19 cellular contexts compared by ENCODE assay signal in the genomic region with DNA sequence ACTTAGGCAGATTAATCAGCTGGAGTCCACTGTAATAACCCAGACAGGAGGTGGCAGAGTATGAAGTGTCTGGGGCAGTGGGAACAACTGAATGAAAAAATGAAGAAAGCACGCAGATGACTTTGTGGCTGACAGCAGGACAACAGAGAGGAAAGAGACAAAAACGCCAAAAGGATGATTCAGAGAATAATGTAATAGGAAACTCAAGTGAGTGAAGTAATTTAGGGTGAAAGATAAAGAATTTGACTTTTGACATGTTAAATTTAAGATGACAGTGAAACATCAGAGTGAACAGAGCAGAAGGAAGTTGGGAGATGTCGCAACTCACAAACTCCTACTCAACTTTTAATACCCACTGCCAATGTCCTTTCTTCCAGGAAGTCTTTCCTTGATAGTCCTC.
DNase-seq lines count a peak whose midpoint lies in the region; ATAC-seq and TF ChIP-seq lines count a peak whose summit lies in the region.
"Had no signal": no experiment of that assay in that cellular context is flagged by ENCODE, and none has a peak within 500 bp of the region (broad histone marks: within the 10 kb centered on the region; RNA-seq: fewer than 3 reads in every experiment).

No MANE protein-coding gene starts in this region.

- WGBS in body of pancreas, 2 donors: 78 to 85% methylated on average over 3 of the region's 3 CpGs

- H3K4me1 ChIP-seq in A673 (ENCODE audit: insufficient read depth, low read length, poor library complexity, severe bottlenecking) (no peaks in the 10 kb centered on the region), PC-3 (ENCODE audit: insufficient read depth, low read length) (peaks cover 8% of the 10 kb centered on the region), body of pancreas (no peaks in the 10 kb centered on the region)
- H3K4me1 ChIP-seq: Caco-2, vagina had no signal

- no peak overlapping the region for H3K9ac ChIP-seq in PC-3 (ENCODE audit: low read length)

- H3K4me2 ChIP-seq in PC-3 (ENCODE audit: low read length): no peak overlapping the region

- ATAC-seq in PC-3 (no peak), body of pancreas (no peak), GM18517 (IDR thresholded peaks at IDR 0.05; ENCODE audit: unreplicated experiment) (no peak)
- ATAC-seq: esophagus mucosa; Panc1; stimulated activated naive CD8-positive, alpha-beta T cell treated with anti-CD3 and anti-CD28 coated beads, Interleukin-15, amount 100 ng/mL, for 72 hours had no signal

- no peaks in the 10 kb centered on the region for H4K20me1 ChIP-seq in PC-3 (ENCODE audit: low read length)

- H3K9me2 ChIP-seq in PC-3 (replicated peaks; ENCODE audit: low read length): no peaks in the 10 kb centered on the region

- no peak overlapping the region for H3K4me3 ChIP-seq in A673 (ENCODE audit: low read depth, low read length, poor library complexity, severe bottlenecking)
- H3K4me3 ChIP-seq in PC-3 (ENCODE audit: low read length): no peak overlapping the region
- H3K4me3 ChIP-seq in fibroblast of mammary gland (ENCODE audit: control insufficient read depth, low read depth, low read length): no peak overlapping the region
- no peak overlapping the region for H3K4me3 ChIP-seq in body of pancreas
- H3K4me3 ChIP-seq: vagina had no signal

- intact Hi-C loops in A673 (cut with micrococcal nuclease; ENCODE audit: unreplicated experiment): no loop called here
- intact Hi-C loops in PC-3 (cut with micrococcal nuclease): no loop called here
- intact Hi-C loops in body of pancreas (cut with DNase I): loop anchor here (5.0 kb wide), 1 partner anchor 196 kb away; no protein-coding TSS in a partner anchor

- CTCF ChIA-PET in A673 (lab: Charles Lee): no interaction called here
- CTCF ChIA-PET in PC-3 (lab: Charles Lee): no interaction called here

- POLR2A ChIA-PET in A673 (lab: Charles Lee; ENCODE audit: low non-redundant PET): no interaction called here
- POLR2A ChIA-PET in PC-3 (lab: Charles Lee; ENCODE audit: unreplicated experiment): no interaction called here

- no TSS peak for BruUV-seq in A673 (replicated peaks; lab: Mats Ljungman, UMichigan)
- BruUV-seq in PC-3 (replicated peaks; lab: Mats Ljungman, UMichigan): no TSS peak

- no peaks in the 10 kb centered on the region for H3K36me3 ChIP-seq in A673 (ENCODE audit: insufficient read depth, low read length, poor library complexity, severe bottlenecking)
- H3K36me3 ChIP-seq in PC-3 (ENCODE audit: low read depth, low read length): no peaks in the 10 kb centered on the region
- H3K36me3 ChIP-seq in body of pancreas (replicated peaks in 1 of 2; ENCODE audit: insufficient read depth in 1 of 2, low read depth in 2 of 2): no peaks in the 10 kb centered on the region
- H3K36me3 ChIP-seq: vagina had no signal

- H3K9me3 ChIP-seq in A673 (ENCODE audit: low read depth, low read length, poor library complexity, severe bottlenecking) (no peaks in the 10 kb centered on the region), PC-3 (ENCODE audit: low read length) (no peaks in the 10 kb centered on the region), body of pancreas (no peaks in the 10 kb centered on the region)
- H3K9me3 ChIP-seq: Caco-2, vagina had no signal

- no peaks in the 10 kb centered on the region for H3K27me3 ChIP-seq in A673 (replicated peaks; ENCODE audit: insufficient read depth, low read depth, low read length, poor library complexity)
- peaks cover 6% of the 10 kb centered on the region; the same call in 1 of the 2 replicates for H3K27me3 ChIP-seq in PC-3 (ENCODE audit: low read length)
- no peaks in the 10 kb centered on the region for H3K27me3 ChIP-seq in body of pancreas
- H3K27me3 ChIP-seq: vagina had no signal

- H3K27ac ChIP-seq in A673 (ENCODE audit: low read depth, low read length, poor library complexity, severe bottlenecking) (no peak overlapping the region), PC-3 (ENCODE audit: low read length) (no peak overlapping the region), body of pancreas (no peak overlapping the region)
- H3K27ac ChIP-seq: vagina had no signal

- no peaks in the 10 kb centered on the region for H3F3A ChIP-seq in PC-3 (ENCODE audit: low read length, unreplicated experiment)

- no peaks in the 10 kb centered on the region for H3K79me2 ChIP-seq in PC-3 (ENCODE audit: low read length)

- TF ChIP-seq POLR2A in body of pancreas (IDR thresholded peaks at IDR 0.05): no peak

- TF ChIP-seq CTCF in A673 (conservative IDR thresholded peaks at IDR 0.05; ENCODE audit: low read depth, low read length): no peak
- no peak for TF ChIP-seq CTCF in PC-3 (conservative IDR thresholded peaks at IDR 0.05; ENCODE audit: low read depth, low read length)
- peak; percentile 7 for TF ChIP-seq CTCF in fibroblast of mammary gland (conservative IDR thresholded peaks at IDR 0.05; ENCODE audit: control insufficient read depth, insufficient read depth, low read depth, low read length)
- no peak for TF ChIP-seq CTCF in body of pancreas (IDR thresholded peaks at IDR 0.05)

- H2AFZ ChIP-seq in PC-3 (ENCODE audit: low read length): no peak overlapping the region

- DNase-seq in A673 (ENCODE audit: low spot score) (peak; percentile 15), HCEC 1CT (peak; percentile 32), PC-3 (peak; percentile 43), fibroblast of mammary gland (ENCODE audit: low read depth) (peak; percentile 52), HuH-7 (ENCODE audit: low spot score) (no peak), body of pancreas (no peak), cerebellum (ENCODE audit: low spot score) (no peak)
- DNase-seq: ACHN; activated B cell treated with CpG ODN at 0.5 μM for 24 hours; activated effector memory CD4-positive, alpha-beta T cell treated with anti-CD3 and anti-CD28 coated beads, Interleukin-2, amount 50 U/mL, for 16 hours; anterior cingulate cortex; Caco-2; NCI-H2081; NCI-H510A treated with DMSO at 0.1 percent for 48 hours; stimulated activated naive CD8-positive, alpha-beta T cell treated with anti-CD3 and anti-CD28 coated beads, Interleukin-15, amount 100 ng/mL, for 72 hours had no signal

Comparison
In these comparisons a context has a peak if more than half of its experiments do, and no peak if none do; other contexts are left out.
1. DNase-seq: peak in A673 (single experiment), HCEC 1CT (single experiment), PC-3 (single experiment) and fibroblast of mammary gland (single experiment); none in HuH-7 (single experiment), body of pancreas (0 of 4) and cerebellum (single experiment).